Comparison of ENCODE assay signal across 1 cellular context in genomic region chr2:109701362-109701761, GRCh38.
TF ChIP-seq lines count a peak whose summit lies in the region.

No MANE protein-coding gene starts in this region.

TF ChIP-seq in IMR-90, 13 proteins besides CTCF, POLR2A, EP300 and RAD21:
- no peak for TF ChIP-seq CEBPB (IDR thresholded peaks at IDR 0.05; ENCODE audit: low read depth, low read length)
- TF ChIP-seq RFX5 (IDR thresholded peaks at IDR 0.05; ENCODE audit: low read depth, low read length): no peak
- TF ChIP-seq BHLHE40 (IDR thresholded peaks at IDR 0.05; ENCODE audit: low read depth, low read length): no peak
- TF ChIP-seq MXI1 (IDR thresholded peaks at IDR 0.05; ENCODE audit: borderline replicate concordance, low read depth, low read length): no peak
- no peak for TF ChIP-seq MAZ (IDR thresholded peaks at IDR 0.05; ENCODE audit: borderline replicate concordance, low read depth, low read length)
- no peak for TF ChIP-seq ELK1 (IDR thresholded peaks at IDR 0.05; ENCODE audit: borderline replicate concordance, low read depth, low read length)
- TF ChIP-seq USF2 (IDR thresholded peaks at IDR 0.05; ENCODE audit: low read depth, low read length): no peak
- no peak for TF ChIP-seq RCOR1 (IDR thresholded peaks at IDR 0.05; ENCODE audit: insufficient replicate concordance, low read length)
- TF ChIP-seq FOS (IDR thresholded peaks at IDR 0.05; ENCODE audit: low read depth, low read length): no peak
- no peak for TF ChIP-seq NFE2L2 (IDR thresholded peaks at IDR 0.05; ENCODE audit: low read depth, low read length)
- TF ChIP-seq MAFK (IDR thresholded peaks at IDR 0.05; ENCODE audit: low read depth, low read length): no peak
- TF ChIP-seq CHD1 (IDR thresholded peaks at IDR 0.05; ENCODE audit: low read depth, low read length): no peak
- no peak for TF ChIP-seq SMC3 (IDR thresholded peaks at IDR 0.05; ENCODE audit: low read depth, low read length)
